30 cellular contexts compared by ENCODE assay signal in the genomic region with DNA sequence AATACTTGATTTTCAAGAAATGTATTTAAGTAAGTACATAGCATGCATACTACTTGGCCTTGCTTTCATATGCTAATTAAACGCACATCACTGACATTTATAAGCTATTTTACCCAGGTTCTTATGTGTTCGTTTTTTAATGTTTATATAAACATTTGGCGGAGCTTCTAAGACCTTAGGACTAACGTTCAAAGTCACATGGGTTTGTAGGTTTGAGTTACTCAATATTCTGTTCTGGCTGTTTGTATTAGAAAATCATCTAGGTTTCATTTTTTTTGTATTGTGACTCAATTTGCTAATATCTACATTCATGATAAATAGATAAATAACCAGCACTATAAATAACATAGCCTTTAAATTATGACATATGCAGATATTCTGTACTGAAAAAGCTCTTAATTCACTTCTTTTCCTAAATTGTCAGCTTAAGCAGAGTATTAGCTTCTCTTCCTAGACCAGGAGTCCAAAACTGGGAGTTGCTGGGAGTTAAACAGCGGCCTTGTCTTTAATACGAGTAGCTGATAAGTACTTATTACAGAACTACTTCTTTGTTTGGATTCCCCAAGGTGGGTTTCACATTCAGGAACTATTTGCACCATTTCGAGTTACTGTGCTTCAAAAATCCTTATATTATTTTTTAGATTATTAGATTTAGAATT.
"Had no signal": no experiment of that assay in that cellular context is flagged by ENCODE, and none has a peak within 500 bp of the region (broad histone marks: within the 10 kb centered on the region; RNA-seq: fewer than 3 reads in every experiment).

No MANE protein-coding gene starts in this region.

- H3K9me3 ChIP-seq: adrenal gland, breast epithelium, colonic mucosa, esophagus squamous epithelium had no signal

- H3K36me3 ChIP-seq: adrenal gland, breast epithelium, colonic mucosa, esophagus squamous epithelium had no signal

- H3K4me1 ChIP-seq: adrenal gland, breast epithelium, colonic mucosa, esophagus squamous epithelium had no signal

- FAIRE-seq: endometrium, endothelial cell of umbilical vein, frontal cortex had no signal

- H3K4me3 ChIP-seq: adrenal gland, breast epithelium, cardiac muscle cell, colonic mucosa, esophagus squamous epithelium had no signal

- H3K27ac ChIP-seq: adrenal gland, breast epithelium, cardiac muscle cell, colonic mucosa, epithelial cell of prostate had no signal

- H3K27me3 ChIP-seq: adrenal gland, breast epithelium, cardiac muscle cell, colonic mucosa, esophagus squamous epithelium had no signal

- ATAC-seq: activated CD4-positive, alpha-beta T cell treated with anti-CD3 and anti-CD28 coated beads for 36 hours; activated CD8-positive, alpha-beta memory T cell treated with anti-CD3 and anti-CD28 coated beads, Interleukin-2, amount 10 ng/mL, durations not matched to agents 7 days and 5 days; activated CD8-positive, alpha-beta T cell treated with anti-CD3 and anti-CD28 coated beads, Interleukin-2, amount 10 ng/mL, durations not matched to agents 7 days and 5 days; activated naive CD8-positive, alpha-beta T cell treated with anti-CD3 and anti-CD28 coated beads, Interleukin-2, amount 50 U/mL, for 24 hours had no signal

- DNase-seq: activated CD4-positive, alpha-beta memory T cell treated with anti-CD3 and anti-CD28 coated beads for 36 hours; activated CD4-positive, alpha-beta T cell treated with anti-CD3 and anti-CD28 coated beads for 36 hours; activated CD4-positive, alpha-beta T cell treated with anti-CD3 and anti-CD28 coated beads, Interleukin-2, amount 10 ng/mL, durations not matched to agents 24 days and 14 days; activated CD4-positive, CD25-positive, alpha-beta regulatory T cell; activated CD4-positive, CD25-positive, alpha-beta regulatory T cell treated with anti-CD3 and anti-CD28 coated beads, Interleukin-2, amount 50 U/mL, for 72 hours; activated CD8-positive, alpha-beta memory T cell treated with anti-CD3 and anti-CD28 coated beads, Interleukin-2, amount 10 ng/mL, durations not matched to agents 7 days and 5 days; activated CD8-positive, alpha-beta memory T cell treated with anti-CD3 and anti-CD28 coated beads, Interleukin-2, amount 50 U/mL, for 4 hours; activated CD8-positive, alpha-beta T cell treated with anti-CD3 and anti-CD28 coated beads, Interleukin-2, amount 10 ng/mL, durations not matched to agents 7 days and 5 days; activated effector memory CD4-positive, alpha-beta T cell treated with anti-CD3 and anti-CD28 coated beads, Interleukin-2, amount 50 U/mL, for 16 hours; activated naive CD4-positive, alpha-beta T cell treated with anti-CD3 and anti-CD28 coated beads for 36 hours; activated naive CD8-positive, alpha-beta T cell treated with anti-CD3 and anti-CD28 coated beads for 36 hours; activated naive CD8-positive, alpha-beta T cell treated with anti-CD3 and anti-CD28 coated beads, Interleukin-2, amount 50 U/mL, for 24 hours; activated T-cell treated with anti-CD3 and anti-CD28 coated beads, Interleukin-2, amount 50 U/mL, for 1 hour; activated T-cell treated with anti-CD3 and anti-CD28 coated beads, Interleukin-2, amount 50 U/mL, for 48 hours; adrenal gland; amygdala; aorta; central memory CD4-positive, alpha-beta T cell; cerebellar nuclear complex; colonic mucosa; effector CD8-positive, alpha-beta T cell; esophagus squamous epithelium; foreskin fibroblast; T-helper 2 cell had no signal
